1 cellular context compared by ENCODE assay signal in the genomic region with DNA sequence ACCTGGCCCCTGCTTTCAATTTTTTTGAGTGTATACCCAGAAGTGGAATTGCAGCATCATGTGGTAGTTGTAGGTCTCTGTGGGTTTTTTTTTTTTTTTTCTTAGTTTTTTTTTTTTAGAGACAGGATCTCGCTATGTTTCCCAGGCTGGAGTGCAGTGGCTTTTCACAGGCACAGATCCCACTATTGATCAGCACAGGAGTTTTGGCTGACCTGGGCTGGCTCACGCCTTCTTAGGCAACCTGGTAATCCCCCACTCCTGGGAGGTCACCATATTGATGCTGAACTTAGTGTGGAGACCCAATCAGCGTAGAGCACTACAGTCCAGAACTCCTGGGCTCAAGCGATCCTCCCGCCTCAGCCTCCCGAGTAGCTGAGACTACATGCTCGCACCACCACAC.
TF ChIP-seq lines count a peak whose summit lies in the region.

No MANE protein-coding gene starts in this region.

TF ChIP-seq in HepG2, 621 proteins besides CTCF, POLR2A, EP300 and RAD21:
- TF ChIP-seq ARNT2 (CRISPR knock-in tag; IDR thresholded peaks at IDR 0.05; ENCODE audit: low read depth): no peak
- TF ChIP-seq SOX6 (IDR thresholded peaks at IDR 0.05): no peak
- TF ChIP-seq SOX6 (CRISPR knock-in tag; IDR thresholded peaks at IDR 0.05): no peak
- TF ChIP-seq POGZ (CRISPR knock-in tag; IDR thresholded peaks at IDR 0.05): no peak
- no peak for TF ChIP-seq ELF3 (CRISPR knock-in tag; IDR thresholded peaks at IDR 0.05)
- TF ChIP-seq MAFG (CRISPR knock-in tag; IDR thresholded peaks at IDR 0.05): no peak
- no peak for TF ChIP-seq ZNF775 (CRISPR knock-in tag; IDR thresholded peaks at IDR 0.05; ENCODE audit: borderline replicate concordance)
- TF ChIP-seq, protein P1, sequence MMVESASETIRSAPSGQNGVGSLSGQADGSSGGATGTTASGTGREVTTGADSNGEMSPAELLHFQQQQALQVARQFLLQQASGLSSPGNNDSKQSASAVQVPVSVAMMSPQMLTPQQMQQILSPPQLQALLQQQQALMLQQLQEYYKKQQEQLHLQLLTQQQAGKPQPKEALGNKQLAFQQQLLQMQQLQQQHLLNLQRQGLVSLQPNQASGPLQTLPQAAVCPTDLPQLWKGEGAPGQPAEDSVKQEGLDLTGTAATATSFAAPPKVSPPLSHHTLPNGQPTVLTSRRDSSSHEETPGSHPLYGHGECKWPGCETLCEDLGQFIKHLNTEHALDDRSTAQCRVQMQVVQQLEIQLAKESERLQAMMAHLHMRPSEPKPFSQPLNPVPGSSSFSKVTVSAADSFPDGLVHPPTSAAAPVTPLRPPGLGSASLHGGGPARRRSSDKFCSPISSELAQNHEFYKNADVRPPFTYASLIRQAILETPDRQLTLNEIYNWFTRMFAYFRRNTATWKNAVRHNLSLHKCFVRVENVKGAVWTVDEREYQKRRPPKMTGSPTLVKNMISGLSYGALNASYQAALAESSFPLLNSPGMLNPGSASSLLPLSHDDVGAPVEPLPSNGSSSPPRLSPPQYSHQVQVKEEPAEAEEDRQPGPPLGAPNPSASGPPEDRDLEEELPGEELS (CRISPR knock-in tag; IDR thresholded peaks at IDR 0.05): no peak
- TF ChIP-seq, protein P2, sequence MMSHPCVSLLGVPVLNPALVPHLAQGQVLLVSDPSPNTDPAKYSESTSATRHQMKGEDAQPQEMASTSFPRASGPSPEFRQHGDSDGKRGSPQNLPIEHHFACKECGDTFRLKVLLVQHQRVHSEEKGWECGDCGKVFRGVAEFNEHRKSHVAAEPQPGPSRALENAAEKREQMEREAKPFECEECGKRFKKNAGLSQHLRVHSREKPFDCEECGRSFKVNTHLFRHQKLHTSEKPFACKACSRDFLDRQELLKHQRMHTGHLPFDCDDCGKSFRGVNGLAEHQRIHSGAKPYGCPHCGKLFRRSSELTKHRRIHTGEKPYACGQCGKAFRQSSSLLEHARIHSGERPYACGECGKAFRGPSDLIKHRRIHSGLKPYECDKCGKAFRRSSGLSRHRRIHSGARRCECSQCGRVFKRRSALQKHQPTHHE (CRISPR knock-in tag; IDR thresholded peaks at IDR 0.05; ENCODE audit: borderline replicate concordance): no peak
- no peak for TF ChIP-seq PHF20 (CRISPR knock-in tag; IDR thresholded peaks at IDR 0.05)
- no peak for TF ChIP-seq ZBTB7A (CRISPR knock-in tag; IDR thresholded peaks at IDR 0.05)
- TF ChIP-seq, protein P3, sequence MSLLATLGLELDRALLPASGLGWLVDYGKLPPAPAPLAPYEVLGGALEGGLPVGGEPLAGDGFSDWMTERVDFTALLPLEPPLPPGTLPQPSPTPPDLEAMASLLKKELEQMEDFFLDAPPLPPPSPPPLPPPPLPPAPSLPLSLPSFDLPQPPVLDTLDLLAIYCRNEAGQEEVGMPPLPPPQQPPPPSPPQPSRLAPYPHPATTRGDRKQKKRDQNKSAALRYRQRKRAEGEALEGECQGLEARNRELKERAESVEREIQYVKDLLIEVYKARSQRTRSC (CRISPR knock-in tag; IDR thresholded peaks at IDR 0.05; ENCODE audit: low read depth): no peak
- TF ChIP-seq ARHGAP35 (CRISPR knock-in tag; IDR thresholded peaks at IDR 0.05; ENCODE audit: borderline replicate concordance): no peak
- TF ChIP-seq, protein P4, sequence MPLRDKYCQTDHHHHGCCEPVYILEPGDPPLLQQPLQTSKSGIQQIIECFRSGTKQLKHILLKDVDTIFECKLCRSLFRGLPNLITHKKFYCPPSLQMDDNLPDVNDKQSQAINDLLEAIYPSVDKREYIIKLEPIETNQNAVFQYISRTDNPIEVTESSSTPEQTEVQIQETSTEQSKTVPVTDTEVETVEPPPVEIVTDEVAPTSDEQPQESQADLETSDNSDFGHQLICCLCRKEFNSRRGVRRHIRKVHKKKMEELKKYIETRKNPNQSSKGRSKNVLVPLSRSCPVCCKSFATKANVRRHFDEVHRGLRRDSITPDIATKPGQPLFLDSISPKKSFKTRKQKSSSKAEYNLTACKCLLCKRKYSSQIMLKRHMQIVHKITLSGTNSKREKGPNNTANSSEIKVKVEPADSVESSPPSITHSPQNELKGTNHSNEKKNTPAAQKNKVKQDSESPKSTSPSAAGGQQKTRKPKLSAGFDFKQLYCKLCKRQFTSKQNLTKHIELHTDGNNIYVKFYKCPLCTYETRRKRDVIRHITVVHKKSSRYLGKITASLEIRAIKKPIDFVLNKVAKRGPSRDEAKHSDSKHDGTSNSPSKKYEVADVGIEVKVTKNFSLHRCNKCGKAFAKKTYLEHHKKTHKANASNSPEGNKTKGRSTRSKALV (CRISPR knock-in tag; IDR thresholded peaks at IDR 0.05): no peak
- no peak for TF ChIP-seq THAP11 (CRISPR knock-in tag; IDR thresholded peaks at IDR 0.05)
- TF ChIP-seq, protein P5, sequence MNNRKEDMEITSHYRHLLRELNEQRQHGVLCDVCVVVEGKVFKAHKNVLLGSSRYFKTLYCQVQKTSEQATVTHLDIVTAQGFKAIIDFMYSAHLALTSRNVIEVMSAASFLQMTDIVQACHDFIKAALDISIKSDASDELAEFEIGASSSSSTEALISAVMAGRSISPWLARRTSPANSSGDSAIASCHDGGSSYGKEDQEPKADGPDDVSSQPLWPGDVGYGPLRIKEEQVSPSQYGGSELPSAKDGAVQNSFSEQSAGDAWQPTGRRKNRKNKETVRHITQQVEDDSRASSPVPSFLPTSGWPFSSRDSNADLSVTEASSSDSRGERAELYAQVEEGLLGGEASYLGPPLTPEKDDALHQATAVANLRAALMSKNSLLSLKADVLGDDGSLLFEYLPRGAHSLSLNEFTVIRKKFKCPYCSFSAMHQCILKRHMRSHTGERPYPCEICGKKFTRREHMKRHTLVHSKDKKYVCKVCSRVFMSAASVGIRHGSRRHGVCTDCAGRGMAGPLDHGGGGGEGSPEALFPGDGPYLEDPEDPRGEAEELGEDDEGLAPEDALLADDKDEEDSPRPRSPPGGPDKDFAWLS (CRISPR knock-in tag; IDR thresholded peaks at IDR 0.05; ENCODE audit: borderline replicate concordance): no peak
- no peak for TF ChIP-seq ATM (IDR thresholded peaks at IDR 0.05; ENCODE audit: borderline replicate concordance)
- no peak for TF ChIP-seq MTA1 (CRISPR knock-in tag; IDR thresholded peaks at IDR 0.05; ENCODE audit: borderline replicate concordance)
- TF ChIP-seq ZNF572 (CRISPR knock-in tag; IDR thresholded peaks at IDR 0.05): no peak
